In the genomic region with DNA sequence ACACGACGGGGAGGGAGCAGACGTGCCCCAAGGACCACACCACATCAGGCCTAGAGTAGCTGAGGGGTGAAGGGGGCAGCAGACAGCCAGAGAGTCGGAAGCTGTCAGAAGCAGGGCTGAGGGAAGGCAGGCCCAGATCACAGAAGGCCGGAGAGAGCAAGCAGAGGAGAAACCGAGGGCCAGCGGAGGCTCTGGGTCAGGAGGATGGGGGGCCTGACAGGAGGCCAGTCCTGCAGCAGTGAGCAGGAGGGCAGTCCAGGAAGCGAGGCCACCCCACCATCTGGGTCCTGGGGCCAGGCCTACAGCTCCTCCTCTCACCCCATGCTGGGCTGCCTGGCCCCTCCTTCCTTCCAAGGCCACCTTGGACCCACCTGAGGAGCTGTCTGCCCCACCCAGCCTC, we compare ENCODE assay signal across 15 cellular contexts. TPM values are rescaled to one million over a fixed set of nuclear protein-coding genes. Genes with fewer than 3 reads are reported as not detected.
DNase-seq lines count a peak whose midpoint lies in the region; ATAC-seq, FAIRE-seq and TF ChIP-seq lines count a peak whose summit lies in the region.
"Had no signal": no experiment of that assay in that cellular context is flagged by ENCODE, and none has a peak within 500 bp of the region (broad histone marks: within the 10 kb centered on the region; RNA-seq: fewer than 3 reads in every experiment).

No MANE protein-coding gene starts in this region.

- H3K36me3 ChIP-seq in GM23338 (ENCODE audit: insufficient read depth) = no peaks in the 10 kb centered on the region
- H3K36me3 ChIP-seq in HepG2 (replicated peaks in 1 of 2; ENCODE audit: control insufficient read depth in 1 of 2, insufficient read depth in 2 of 2, low read length in 2 of 2) = no peaks in the 10 kb centered on the region
- H3K36me3 ChIP-seq in spleen = no peaks in the 10 kb centered on the region
- no peaks in the 10 kb centered on the region for H3K36me3 ChIP-seq in SJCRH30
- H3K36me3 ChIP-seq: BLaER1 treated with 17β-estradiol and CSF1 and Interleukin-3, amounts not matched to agents 10 nM and 100 nM had no signal

- intact Hi-C loops in HepG2 (cut with micrococcal nuclease; ENCODE audit: unreplicated experiment) (no loop called here), spleen (cut with DNase I; ENCODE audit: low total_unique reads) (no loop called here)
- intact Hi-C loops in activated T-helper 1 cell treated with anti-CD3 and anti-CD28 coated beads, Interleukin-12 subunit alpha, Interleukin-12 subunit beta, Interleukin-2, Interleukin-4 antibody, amounts not matched to agents 30 ng/mL and 10 ng/mL and 1 ng/mL, durations not matched to agents 14 hours and 24 hours and 36 hours (cut with micrococcal nuclease) = no loop called here

- no peaks in the 10 kb centered on the region for H3K9me2 ChIP-seq in GM23338 (ENCODE audit: insufficient read depth)

- H3K4me1 Mint-ChIP-seq in GM23338 (peaks cover 23% of the 10 kb centered on the region), WTC11 (peaks cover 29% of the 10 kb centered on the region)
- no peaks in the 10 kb centered on the region for H3K4me1 Mint-ChIP-seq in activated T-helper 1 cell treated with anti-CD3 and anti-CD28 coated beads, Interleukin-12 subunit alpha, Interleukin-12 subunit beta, Interleukin-2, Interleukin-4 antibody, amounts not matched to agents 30 ng/mL and 10 ng/mL and 1 ng/mL, durations not matched to agents 14 hours and 24 hours and 36 hours (ENCODE audit: low read depth)
- H3K4me1 Mint-ChIP-seq: CD4-positive, CD25-positive, alpha-beta regulatory T cell had no signal

- TF ChIP-seq RAD21 in HepG2 (CRISPR knock-in tag; IDR thresholded peaks at IDR 0.05) = no peak

- no peaks in the 10 kb centered on the region for H3K79me2 ChIP-seq in GM23338 (replicated peaks; ENCODE audit: insufficient read depth)
- no peaks in the 10 kb centered on the region for H3K79me2 ChIP-seq in HepG2 (ENCODE audit: insufficient read depth, low read length)

- 43% methylated on average over 7 of the region's 8 CpGs for WGBS in HepG2 (ENCODE audit: low lambda C conversion rate)
- 81 to 94% (median 88%) methylated on average over 8 of the region's 8 CpGs for WGBS in spleen, 5 donors

- peaks cover 9% of the 10 kb centered on the region; the same call in 1 of the 2 replicates for H3K4me1 ChIP-seq in GM23338 (ENCODE audit: insufficient read depth)
- H3K4me1 ChIP-seq in HepG2 (ENCODE audit: insufficient read depth, low read length) = peaks cover 53% of the 10 kb centered on the region; the same call in 1 of the 2 replicates
- no peaks in the 10 kb centered on the region for H3K4me1 ChIP-seq in spleen
- H3K4me1 ChIP-seq in SJCRH30 = no peaks in the 10 kb centered on the region

- in situ Hi-C loops in HepG2 (cut with HindIII; ENCODE audit: extremely low pct_ligation_motif_present, low pct_unique_long_range_greater_than_20kb) = no loop called here

- H3K9ac ChIP-seq in HepG2 (ENCODE audit: insufficient read depth, low read depth, low read length) = no peak overlapping the region
- H3K9ac ChIP-seq: BLaER1 treated with 17β-estradiol and CSF1 and Interleukin-3, amounts not matched to agents 10 nM and 100 nM had no signal

- H3K36me3 Mint-ChIP-seq in GM23338 (ENCODE audit: low read depth) (no peaks in the 10 kb centered on the region; the same call in 2 of the 3 replicates), WTC11 (no peaks in the 10 kb centered on the region)
- H3K36me3 Mint-ChIP-seq in activated T-helper 1 cell treated with anti-CD3 and anti-CD28 coated beads, Interleukin-12 subunit alpha, Interleukin-12 subunit beta, Interleukin-2, Interleukin-4 antibody, amounts not matched to agents 30 ng/mL and 10 ng/mL and 1 ng/mL, durations not matched to agents 14 hours and 24 hours and 36 hours (ENCODE audit: low read depth) = no peaks in the 10 kb centered on the region
- H3K36me3 Mint-ChIP-seq: CD4-positive, CD25-positive, alpha-beta regulatory T cell had no signal

- H3K4me3 Mint-ChIP-seq in GM23338 (no peak overlapping the region), WTC11 (no peak overlapping the region)
- H3K4me3 Mint-ChIP-seq in activated T-helper 1 cell treated with anti-CD3 and anti-CD28 coated beads, Interleukin-12 subunit alpha, Interleukin-12 subunit beta, Interleukin-2, Interleukin-4 antibody, amounts not matched to agents 30 ng/mL and 10 ng/mL and 1 ng/mL, durations not matched to agents 14 hours and 24 hours and 36 hours = no peak overlapping the region
- H3K4me3 Mint-ChIP-seq: CD4-positive, CD25-positive, alpha-beta regulatory T cell had no signal

- H3K4me2 ChIP-seq in GM23338 = no peak overlapping the region
- no peak overlapping the region for H3K4me2 ChIP-seq in HepG2 (ENCODE audit: low read depth, low read length)

- H3F3A ChIP-seq in GM23338 (replicated peaks; ENCODE audit: low read depth) = no peaks in the 10 kb centered on the region

- no peak overlapping the region for H3K4me3 ChIP-seq in GM23338
- no peak overlapping the region for H3K4me3 ChIP-seq in HepG2 (replicated peaks in 1 of 3; ENCODE audit: insufficient read depth in 1 of 3, low read depth in 2 of 3, low read length in 3 of 3)
- no peak overlapping the region for H3K4me3 ChIP-seq in spleen
- H3K4me3 ChIP-seq in SJCRH30 = no peak overlapping the region
- H3K4me3 ChIP-seq: BLaER1 treated with 17β-estradiol and CSF1 and Interleukin-3, amounts not matched to agents 10 nM and 100 nM had no signal

- POLR2A ChIA-PET in WTC11 (lab: Charles Lee) (no interaction called here), HepG2 (lab: Yijun Ruan, JAX) (interaction anchor here (1.6 kb wide), 2 partner anchors 8 to 25 kb away, joined by 4 to 5 read pairs; no protein-coding TSS in a partner anchor)

- H2AFZ ChIP-seq in GM23338 (peak overlapping the region; percentile 14; the same call in 1 of the 2 replicates), HepG2 (ENCODE audit: low read length) (no peak overlapping the region)

- ATAC-seq in GM23338 (no peak), WTC11 (no peak), HepG2 (no peak)

- H4K20me1 ChIP-seq in GM23338 (replicated peaks; ENCODE audit: insufficient read depth) (no peaks in the 10 kb centered on the region), HepG2 (ENCODE audit: insufficient read depth, low read length) (no peaks in the 10 kb centered on the region)

- CTCF ChIA-PET in WTC11 (lab: Charles Lee) = interaction anchor here (1.0 to 2.6 kb wide), 6 partner anchors 14 to 140 kb away, joined by 3 to 14 read pairs (median 4); no protein-coding TSS in a partner anchor
- CTCF ChIA-PET in HepG2 (lab: Yijun Ruan, JAX; ENCODE audit: low intra/inter-chr PET ratio, low total read pairs) = no interaction called here

- H3K9me3 ChIP-seq in HepG2 (ENCODE audit: low read length) = no peaks in the 10 kb centered on the region
- no peaks in the 10 kb centered on the region for H3K9me3 ChIP-seq in spleen
- no peaks in the 10 kb centered on the region for H3K9me3 ChIP-seq in SJCRH30 (replicated peaks)
- H3K9me3 ChIP-seq: BLaER1 treated with 17β-estradiol and CSF1 and Interleukin-3, amounts not matched to agents 10 nM and 100 nM had no signal

- no peak for TF ChIP-seq CTCF in GM23338 (conservative IDR thresholded peaks at IDR 0.05; ENCODE audit: low read depth in 2 of 2)
- no peak for TF ChIP-seq CTCF in WTC11 (IDR thresholded peaks at IDR 0.05)
- TF ChIP-seq CTCF in HepG2 (CRISPR knock-in tag; IDR thresholded peaks at IDR 0.05) = no peak
- TF ChIP-seq CTCF in spleen (IDR thresholded peaks at IDR 0.05 in 8 of 11, conservative IDR thresholded peaks at IDR 0.05 in 3 of 11) = no peak

- DNase-seq in GM23338 (ENCODE audit: low spot score) (no peak), WTC11 (ENCODE audit: low spot score) (no peak), HepG2 (ENCODE audit: low spot score) (no peak), spleen (peak; percentile 49), amygdala (lab: John Stamatoyannopoulos, UW) (no peak), SJCRH30 (no peak)
- no peak for DNase-seq in activated T-helper 1 cell treated with anti-CD3 and anti-CD28 coated beads, Interleukin-12 subunit alpha, Interleukin-12 subunit beta, Interleukin-2, Interleukin-4 antibody, amounts not matched to agents 30 ng/mL and 10 ng/mL and 1 ng/mL, durations not matched to agents 14 hours and 24 hours and 36 hours (ENCODE audit: low spot score)
- no peak for DNase-seq in effector CD8-positive, alpha-beta T cell (lab: John Stamatoyannopoulos, UW)
- DNase-seq: 8988T; AML-193; CD4-positive, CD25-positive, alpha-beta regulatory T cell; DMS 273 treated with DMSO at 0.1 percent for 48 hours; H7 had no signal

- peaks cover 4% of the 10 kb centered on the region for H3K27me3 Mint-ChIP-seq in GM23338 (ENCODE audit: insufficient read depth, low read depth, poor library complexity)
- no peaks in the 10 kb centered on the region for H3K27me3 Mint-ChIP-seq in WTC11 (ENCODE audit: low read depth)
- H3K27me3 Mint-ChIP-seq in activated T-helper 1 cell treated with anti-CD3 and anti-CD28 coated beads, Interleukin-12 subunit alpha, Interleukin-12 subunit beta, Interleukin-2, Interleukin-4 antibody, amounts not matched to agents 30 ng/mL and 10 ng/mL and 1 ng/mL, durations not matched to agents 14 hours and 24 hours and 36 hours (ENCODE audit: insufficient read depth) = peaks cover 13% of the 10 kb centered on the region

- no TSS peak for BruUV-seq in HepG2 (replicated peaks; lab: Mats Ljungman, UMichigan)

- H3K9me3 Mint-ChIP-seq in GM23338 (no peaks in the 10 kb centered on the region), WTC11 (no peaks in the 10 kb centered on the region)
- H3K9me3 Mint-ChIP-seq in activated T-helper 1 cell treated with anti-CD3 and anti-CD28 coated beads, Interleukin-12 subunit alpha, Interleukin-12 subunit beta, Interleukin-2, Interleukin-4 antibody, amounts not matched to agents 30 ng/mL and 10 ng/mL and 1 ng/mL, durations not matched to agents 14 hours and 24 hours and 36 hours = no peaks in the 10 kb centered on the region

- H3K27ac ChIP-seq in GM23338 (ENCODE audit: low read depth) (no peak overlapping the region), HepG2 (ENCODE audit: extremely low read length, insufficient read depth, low read length) (no peak overlapping the region), spleen (no peak overlapping the region), SJCRH30 (no peak overlapping the region)
- H3K27ac ChIP-seq: BLaER1 treated with 17β-estradiol and CSF1 and Interleukin-3, amounts not matched to agents 10 nM and 100 nM had no signal

- H3K27me3 ChIP-seq in GM23338 (ENCODE audit: insufficient read depth) (no peaks in the 10 kb centered on the region), HepG2 (ENCODE audit: control insufficient read depth in 1 of 2, insufficient read depth in 2 of 2, low read length in 2 of 2) (peaks cover 6 to 56% of the 10 kb centered on the region in 2 experiments; a peak in 4 of 5 replicates), spleen (replicated peaks in 1 of 7) (peaks cover 0 to 16% (median 0%) of the 10 kb centered on the region in 7 donors), SJCRH30 (0 out of 2 replicates have a peak, but pooled peaks cover 2% of the 10 kb centered on the region)
- H3K27me3 ChIP-seq: BLaER1 treated with 17β-estradiol and CSF1 and Interleukin-3, amounts not matched to agents 10 nM and 100 nM had no signal

- H3K27ac Mint-ChIP-seq in GM23338 = no peak overlapping the region
- peak overlapping the region; percentile 73; the same call in 1 of the 2 replicates for H3K27ac Mint-ChIP-seq in WTC11
- no peak overlapping the region for H3K27ac Mint-ChIP-seq in activated T-helper 1 cell treated with anti-CD3 and anti-CD28 coated beads, Interleukin-12 subunit alpha, Interleukin-12 subunit beta, Interleukin-2, Interleukin-4 antibody, amounts not matched to agents 30 ng/mL and 10 ng/mL and 1 ng/mL, durations not matched to agents 14 hours and 24 hours and 36 hours
- H3K27ac Mint-ChIP-seq: CD4-positive, CD25-positive, alpha-beta regulatory T cell had no signal

- FAIRE-seq in HepG2 (lab: Jason Lieb, UNC) = no peak

- TF ChIP-seq POLR2A in HepG2 (IDR thresholded peaks at IDR 0.05; ENCODE audit: insufficient read depth in 1 of 2, low read depth in 2 of 2, low read length in 2 of 2) = no peak
- no peak for TF ChIP-seq POLR2A in spleen (IDR thresholded peaks at IDR 0.05)

- TF ChIP-seq EP300 in HepG2 (IDR thresholded peaks at IDR 0.05; ENCODE audit: low read depth in 2 of 2, low read length in 2 of 2) = no peak
- no peak for TF ChIP-seq EP300 in HepG2 (CRISPR knock-in tag; IDR thresholded peaks at IDR 0.05; ENCODE audit: borderline replicate concordance)

RNA-seq across cellular contexts. Expression of a gene that starts 20.3 kb away (rescaled TPM):
- 1.7 and 2.0 TPM in 2 replicates for total RNA-seq in GM23338 (2014; rRNA removed; shearing (Covaris generic))
- polyA plus RNA-seq in GM23338 (2016; fragmentation: Nextera tagmentation; extraction: Ambion mirVana) (0.37 and 0.76 TPM in 2 replicates), HepG2 (2011; rRNA removed) (0.09 and 0.22 TPM in 2 replicates), spleen (under 1 TPM; 0.11 to 0.52 (median 0.29) TPM)
- total RNA-seq in WTC11 (2021) (1.1 to 1.6 TPM (median 1.4 TPM) in 3 replicates), HepG2 (2016; rRNA removed; fragmentation: Illumina TruSeq; extraction: Trizol) (0.07 and 0.33 TPM in 2 replicates), spleen (under 1 TPM; 0.19 to 0.82 (median 0.64) TPM)
- total RNA-seq in HepG2 (2016; cell fraction: cytosol; rRNA removed; fragmentation: Illumina TruSeq; extraction: Trizol; ENCODE audit: low read depth) = 0.09 TPM in 1 of 2 replicates, not detected in the other
- 0.03 and 0.06 TPM in 2 replicates for total RNA-seq in HepG2 (2016; cell fraction: insoluble cytoplasmic fraction; rRNA removed; fragmentation: Illumina TruSeq; extraction: Trizol)
- total RNA-seq in HepG2 (2016; cell fraction: membrane; rRNA removed; fragmentation: Illumina TruSeq; extraction: Trizol) = 0.07 and 0.09 TPM in 2 replicates
- 0.43 and 0.72 TPM in 2 replicates for total RNA-seq in HepG2 (2016; cell fraction: nucleus; rRNA removed; fragmentation: Illumina TruSeq; extraction: Trizol)
- 0.05 TPM in 2 replicates for polyA plus RNA-seq in HepG2 (2011; cell fraction: cytosol; rRNA removed)
- polyA plus RNA-seq in HepG2 (2011; cell fraction: nucleus; rRNA removed) = 0.52 and 0.96 TPM in 2 replicates
- polyA plus RNA-seq in HepG2 (2012) = 0.17 and 0.23 TPM in 2 replicates
- polyA plus RNA-seq in HepG2 (2016; cell fraction: cytosol; fragmentation: Illumina TruSeq; extraction: Trizol; ENCODE audit: low read depth) = 0.12 TPM in 1 of 2 replicates, not detected in the other
- polyA plus RNA-seq in HepG2 (2016; cell fraction: insoluble cytoplasmic fraction; fragmentation: Illumina TruSeq; extraction: Trizol; ENCODE audit: low read depth) = 0.17 TPM in 1 of 2 replicates, not detected in the other
- polyA plus RNA-seq in HepG2 (2016; cell fraction: membrane; fragmentation: Illumina TruSeq; extraction: Trizol; ENCODE audit: low read depth) = 0.05 TPM in 1 of 2 replicates, not detected in the other
- 0.11 TPM in 1 of 2 replicates, not detected in the other for polyA plus RNA-seq in HepG2 (2016; cell fraction: nucleus; fragmentation: Illumina TruSeq; extraction: Trizol; ENCODE audit: insufficient read depth, low read depth)
- 0.05 and 2.2 TPM in 2 replicates for polyA minus RNA-seq in HepG2 (2011; rRNA and poly(A)+ RNA removed; ENCODE audit: low replicate concordance)
- 0.59 TPM in 1 of 2 replicates, not detected in the other for polyA minus RNA-seq in HepG2 (2011; cell fraction: cytosol; rRNA and poly(A)+ RNA removed)
- 1.6 and 1.8 TPM in 2 replicates for polyA minus RNA-seq in HepG2 (2011; cell fraction: nucleus; rRNA and poly(A)+ RNA removed)
- 0.08 and 0.15 TPM in 2 replicates for total RNA-seq in activated T-helper 1 cell treated with anti-CD3 and anti-CD28 coated beads, Interleukin-12 subunit alpha, Interleukin-12 subunit beta, Interleukin-2, Interleukin-4 antibody, amounts not matched to agents 30 ng/mL and 10 ng/mL and 1 ng/mL, durations not matched to agents 14 hours and 24 hours and 36 hours
- total RNA-seq in SJCRH30 (2014; rRNA removed; shearing (Covaris generic)) = 0.03 and 0.04 TPM in 2 replicates
- total RNA-seq: HT1080 had no signal
- polyA plus RNA-seq: CD4-positive, CD25-positive, alpha-beta regulatory T cell had no signal
